ENCODE assay signal across 22 cellular contexts in genomic region chr13:110639935-110640334, GRCh38. TPM values are rescaled to one million over a fixed set of nuclear protein-coding genes. Genes with fewer than 3 reads are reported as not detected.
DNase-seq lines count a peak whose midpoint lies in the region; ATAC-seq, FAIRE-seq and TF ChIP-seq lines count a peak whose summit lies in the region.
"Had no signal": no experiment of that assay in that cellular context is flagged by ENCODE, and none has a peak within 500 bp of the region (broad histone marks: within the 10 kb centered on the region; RNA-seq: fewer than 3 reads in every experiment).

No MANE protein-coding gene starts in this region.

- H3K9me3 Mint-ChIP-seq in stimulated activated naive CD8-positive, alpha-beta T cell treated with anti-CD3 and anti-CD28 coated beads, Interleukin-15, Interleukin-2, amounts not matched to agents 100 ng/mL and 50 ng/mL, for 24 hours, result no peaks in the 10 kb centered on the region
- H3K9me3 Mint-ChIP-seq in astrocyte (ENCODE audit: unreplicated experiment), result no peaks in the 10 kb centered on the region
- no peaks in the 10 kb centered on the region for H3K9me3 Mint-ChIP-seq in T-helper 2 cell treated with Interferon-gamma antibody and Interleukin-4, amounts not matched to agents 5 μg/mL and 100 μg/mL, for 36 hours
- H3K9me3 Mint-ChIP-seq: activated CD4-positive, alpha-beta T cell treated with anti-CD3 and anti-CD28 coated beads, Interleukin-2, amount 10 ng/mL, durations not matched to agents 7 days and 5 days; activated naive CD8-positive, alpha-beta T cell treated with anti-CD3 and anti-CD28 coated beads, Interleukin-2, amount 10 ng/mL, durations not matched to agents 7 days and 5 days; H9 had no signal

- H4K20me1 ChIP-seq in astrocyte (ENCODE audit: insufficient read depth, low read length), result peaks cover 66% of the 10 kb centered on the region

- no peaks in the 10 kb centered on the region for H3K27me3 ChIP-seq in astrocyte (ENCODE audit: insufficient read depth, low read length)
- no peaks in the 10 kb centered on the region for H3K27me3 ChIP-seq in neutrophil
- H3K27me3 ChIP-seq: brain microvascular endothelial cell, heart left ventricle had no signal

- H3K4me1 Mint-ChIP-seq in stimulated activated naive CD8-positive, alpha-beta T cell treated with anti-CD3 and anti-CD28 coated beads, Interleukin-15, Interleukin-2, amounts not matched to agents 100 ng/mL and 50 ng/mL, for 24 hours (ENCODE audit: low read depth), result no peaks in the 10 kb centered on the region
- peaks cover 22% of the 10 kb centered on the region for H3K4me1 Mint-ChIP-seq in astrocyte (ENCODE audit: low read depth, unreplicated experiment)
- peaks cover 3% of the 10 kb centered on the region for H3K4me1 Mint-ChIP-seq in T-helper 2 cell treated with Interferon-gamma antibody and Interleukin-4, amounts not matched to agents 5 μg/mL and 100 μg/mL, for 36 hours (ENCODE audit: low read depth)
- H3K4me1 Mint-ChIP-seq: activated naive CD8-positive, alpha-beta T cell treated with anti-CD3 and anti-CD28 coated beads, Interleukin-2, amount 10 ng/mL, durations not matched to agents 7 days and 5 days had no signal

- H3K27ac Mint-ChIP-seq in stimulated activated naive CD8-positive, alpha-beta T cell treated with anti-CD3 and anti-CD28 coated beads, Interleukin-15, Interleukin-2, amounts not matched to agents 100 ng/mL and 50 ng/mL, for 24 hours, result peak overlapping the region; percentile 69
- H3K27ac Mint-ChIP-seq in astrocyte (ENCODE audit: unreplicated experiment), result no peak overlapping the region
- no peak overlapping the region for H3K27ac Mint-ChIP-seq in T-helper 2 cell treated with Interferon-gamma antibody and Interleukin-4, amounts not matched to agents 5 μg/mL and 100 μg/mL, for 36 hours

- H3K4me1 ChIP-seq in astrocyte (ENCODE audit: insufficient read depth, low read length), result peaks cover 23% of the 10 kb centered on the region
- H3K4me1 ChIP-seq in neutrophil (ENCODE audit: control insufficient read depth in 1 of 2, insufficient read depth in 1 of 2, low read depth in 1 of 2, low read length in 1 of 2), result peaks cover 2 to 6% of the 10 kb centered on the region in 2 experiments
- peaks cover under 1% of the 10 kb centered on the region for H3K4me1 ChIP-seq in mucosa of descending colon (ENCODE audit: low read depth)

- FAIRE-seq in astrocyte (lab: Jason Lieb, UNC), result no peak
- FAIRE-seq: K562 had no signal

- peaks cover 63% of the 10 kb centered on the region for H3K36me3 Mint-ChIP-seq in stimulated activated naive CD8-positive, alpha-beta T cell treated with anti-CD3 and anti-CD28 coated beads, Interleukin-15, Interleukin-2, amounts not matched to agents 100 ng/mL and 50 ng/mL, for 24 hours (ENCODE audit: low read depth)
- peaks cover 19% of the 10 kb centered on the region for H3K36me3 Mint-ChIP-seq in astrocyte (ENCODE audit: low read depth, unreplicated experiment)
- H3K36me3 Mint-ChIP-seq in T-helper 2 cell treated with Interferon-gamma antibody and Interleukin-4, amounts not matched to agents 5 μg/mL and 100 μg/mL, for 36 hours (ENCODE audit: low read depth), result peaks cover 50% of the 10 kb centered on the region

- TF ChIP-seq CTCF in astrocyte (IDR thresholded peaks at IDR 0.05; ENCODE audit: insufficient read depth, low read depth, low read length) (no peak), neutrophil (IDR thresholded peaks at IDR 0.05) (no peak), mucosa of descending colon (IDR thresholded peaks at IDR 0.05) (no peak)

- H2AFZ ChIP-seq in astrocyte (ENCODE audit: low read depth, low read length), result no peak overlapping the region

- peaks cover 22% of the 10 kb centered on the region for H3K36me3 ChIP-seq in astrocyte (ENCODE audit: insufficient read depth, low read length)
- peaks cover 100% of the 10 kb centered on the region for H3K36me3 ChIP-seq in neutrophil
- peaks cover 8% of the 10 kb centered on the region for H3K36me3 ChIP-seq in mucosa of descending colon (ENCODE audit: low read depth)

- no peak for ATAC-seq in stimulated activated naive CD8-positive, alpha-beta T cell treated with anti-CD3 and anti-CD28 coated beads, Interleukin-15, Interleukin-2, amounts not matched to agents 100 U/mL and 50 U/mL, for 24 hours
- ATAC-seq in mucosa of descending colon, result no peak
- ATAC-seq: K562 had no signal

- H3K9me3 ChIP-seq in astrocyte (ENCODE audit: insufficient read depth, low read depth, low read length), result no peaks in the 10 kb centered on the region
- H3K9me3 ChIP-seq in neutrophil, result no peaks in the 10 kb centered on the region
- no peaks in the 10 kb centered on the region for H3K9me3 ChIP-seq in mucosa of descending colon
- H3K9me3 ChIP-seq: heart left ventricle, psoas muscle had no signal

- H3K9ac ChIP-seq in astrocyte (ENCODE audit: low read length), result peak overlapping the region; percentile 59

- no peak overlapping the region for H3K4me3 Mint-ChIP-seq in stimulated activated naive CD8-positive, alpha-beta T cell treated with anti-CD3 and anti-CD28 coated beads, Interleukin-15, Interleukin-2, amounts not matched to agents 100 ng/mL and 50 ng/mL, for 24 hours
- no peak overlapping the region for H3K4me3 Mint-ChIP-seq in astrocyte (ENCODE audit: unreplicated experiment)
- H3K4me3 Mint-ChIP-seq in T-helper 2 cell treated with Interferon-gamma antibody and Interleukin-4, amounts not matched to agents 5 μg/mL and 100 μg/mL, for 36 hours, result no peak overlapping the region
- H3K4me3 Mint-ChIP-seq: activated CD4-positive, alpha-beta T cell treated with anti-CD3 and anti-CD28 coated beads, Interleukin-2, amount 10 ng/mL, durations not matched to agents 7 days and 5 days; activated naive CD8-positive, alpha-beta T cell treated with anti-CD3 and anti-CD28 coated beads, Interleukin-2, amount 10 ng/mL, durations not matched to agents 7 days and 5 days; H9 had no signal

- no peak overlapping the region for H3K4me2 ChIP-seq in astrocyte (ENCODE audit: low read length)

- H3K27ac ChIP-seq in astrocyte (ENCODE audit: low read depth, low read length), result peak overlapping the region; percentile 9
- peak overlapping the region; percentile 48 for H3K27ac ChIP-seq in neutrophil
- H3K27ac ChIP-seq: brain microvascular endothelial cell, skin epidermis had no signal

- no peak overlapping the region for H3K4me3 ChIP-seq in astrocyte (ENCODE audit: insufficient read depth, low read depth, low read length)
- H3K4me3 ChIP-seq in neutrophil (ENCODE audit: low read depth in 1 of 2, low read length in 1 of 2), result no peak overlapping the region
- H3K4me3 ChIP-seq in mucosa of descending colon, result no peak overlapping the region
- H3K4me3 ChIP-seq: heart left ventricle, K562, psoas muscle, skin epidermis had no signal

- intact Hi-C loops in mucosa of descending colon (cut with DNase I, micrococcal nuclease), result no loop called here

- peaks cover 17% of the 10 kb centered on the region for H3K79me2 ChIP-seq in astrocyte (ENCODE audit: insufficient read depth, low read length)

- DNase-seq in stimulated activated naive CD8-positive, alpha-beta T cell treated with anti-CD3 and anti-CD28 coated beads, Interleukin-15, Interleukin-2, amounts not matched to agents 100 U/mL and 50 U/mL, for 24 hours, result no peak
- DNase-seq in astrocyte (ENCODE audit: low read depth) (no peak), mucosa of descending colon (no peak), GDM1 (lab: John Stamatoyannopoulos, UW) (no peak)
- DNase-seq in T-helper 2 cell treated with Interferon-gamma antibody and Interleukin-4, amounts not matched to agents 5 μg/mL and 100 μg/mL, for 36 hours (ENCODE audit: low spot score), result no peak
- DNase-seq: activated CD4-positive, alpha-beta T cell treated with anti-CD3 and anti-CD28 coated beads, Interleukin-2, amount 10 ng/mL, durations not matched to agents 7 days and 5 days; activated naive CD8-positive, alpha-beta T cell treated with anti-CD3 and anti-CD28 coated beads, Interleukin-2, amount 10 ng/mL, durations not matched to agents 7 days and 5 days; cortex of kidney; DND-41; midbrain; NCI-H1436 treated with DMSO at 0.1 percent for 48 hours; NCI-H69; stimulated activated CD4-positive, alpha-beta T cell treated with anti-CD3 and anti-CD28 coated beads, Interleukin-4, amount 100 ng/mL, for 1 hour; SW 1271 had no signal

- no peaks in the 10 kb centered on the region for H3K27me3 Mint-ChIP-seq in stimulated activated naive CD8-positive, alpha-beta T cell treated with anti-CD3 and anti-CD28 coated beads, Interleukin-15, Interleukin-2, amounts not matched to agents 100 ng/mL and 50 ng/mL, for 24 hours
- no peaks in the 10 kb centered on the region for H3K27me3 Mint-ChIP-seq in astrocyte (ENCODE audit: low read depth, unreplicated experiment)
- no peaks in the 10 kb centered on the region for H3K27me3 Mint-ChIP-seq in T-helper 2 cell treated with Interferon-gamma antibody and Interleukin-4, amounts not matched to agents 5 μg/mL and 100 μg/mL, for 36 hours (ENCODE audit: low read depth)
- H3K27me3 Mint-ChIP-seq: activated CD4-positive, alpha-beta T cell treated with anti-CD3 and anti-CD28 coated beads, Interleukin-2, amount 10 ng/mL, durations not matched to agents 7 days and 5 days; activated naive CD8-positive, alpha-beta T cell treated with anti-CD3 and anti-CD28 coated beads, Interleukin-2, amount 10 ng/mL, durations not matched to agents 7 days and 5 days had no signal

RNA-seq across cellular contexts. Expression of gene NAXD, which starts 24.6 kb away (rescaled TPM):
- 25.1 and 25.8 TPM in 2 replicates for total RNA-seq in astrocyte
- total RNA-seq in mucosa of descending colon, result 10 to 100 TPM; 32.8 to 49.6 (median 38.8) TPM
